1 cellular context compared by ENCODE assay signal in the genomic region with DNA sequence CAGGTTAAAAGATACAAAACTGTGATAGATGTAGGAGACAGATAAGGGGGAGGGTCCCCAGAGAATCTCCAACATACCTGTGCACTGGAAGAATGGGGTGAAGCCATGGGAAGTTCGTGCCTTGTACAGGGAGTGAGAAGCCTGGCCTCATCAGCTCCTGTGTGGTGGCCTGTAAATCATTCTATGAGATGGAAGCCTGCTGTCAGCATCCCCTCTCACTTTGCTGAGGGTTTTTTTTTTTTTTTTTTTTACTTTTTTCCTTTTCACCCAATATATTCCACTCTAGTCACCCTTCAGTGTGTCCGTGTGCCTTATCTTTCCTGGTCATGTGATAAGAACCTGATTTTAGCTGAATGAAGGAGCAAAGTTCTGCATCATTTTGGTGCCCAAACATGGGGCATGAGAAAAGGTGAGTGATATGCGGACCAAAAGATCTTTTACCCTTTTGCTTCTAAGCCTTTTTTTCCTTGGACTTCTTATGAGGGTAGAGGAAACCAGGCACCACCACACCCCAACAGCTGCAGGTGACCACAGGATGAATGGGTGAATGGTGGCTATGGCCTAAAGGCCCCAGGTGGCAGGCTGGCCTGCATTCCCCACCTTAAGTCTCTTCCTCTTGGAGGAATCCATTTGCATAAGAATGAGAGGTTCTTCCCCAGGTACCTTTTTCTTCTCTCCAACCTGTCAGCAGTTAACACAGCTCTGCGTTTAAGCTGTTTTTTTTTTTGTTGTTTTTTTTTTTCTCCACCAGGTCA.
TF ChIP-seq lines count a peak whose summit lies in the region.

No MANE protein-coding gene starts in this region.

TF ChIP-seq in H1, 55 proteins besides CTCF, POLR2A, EP300 and RAD21 (continued from another document):
- TF ChIP-seq, protein P1, sequence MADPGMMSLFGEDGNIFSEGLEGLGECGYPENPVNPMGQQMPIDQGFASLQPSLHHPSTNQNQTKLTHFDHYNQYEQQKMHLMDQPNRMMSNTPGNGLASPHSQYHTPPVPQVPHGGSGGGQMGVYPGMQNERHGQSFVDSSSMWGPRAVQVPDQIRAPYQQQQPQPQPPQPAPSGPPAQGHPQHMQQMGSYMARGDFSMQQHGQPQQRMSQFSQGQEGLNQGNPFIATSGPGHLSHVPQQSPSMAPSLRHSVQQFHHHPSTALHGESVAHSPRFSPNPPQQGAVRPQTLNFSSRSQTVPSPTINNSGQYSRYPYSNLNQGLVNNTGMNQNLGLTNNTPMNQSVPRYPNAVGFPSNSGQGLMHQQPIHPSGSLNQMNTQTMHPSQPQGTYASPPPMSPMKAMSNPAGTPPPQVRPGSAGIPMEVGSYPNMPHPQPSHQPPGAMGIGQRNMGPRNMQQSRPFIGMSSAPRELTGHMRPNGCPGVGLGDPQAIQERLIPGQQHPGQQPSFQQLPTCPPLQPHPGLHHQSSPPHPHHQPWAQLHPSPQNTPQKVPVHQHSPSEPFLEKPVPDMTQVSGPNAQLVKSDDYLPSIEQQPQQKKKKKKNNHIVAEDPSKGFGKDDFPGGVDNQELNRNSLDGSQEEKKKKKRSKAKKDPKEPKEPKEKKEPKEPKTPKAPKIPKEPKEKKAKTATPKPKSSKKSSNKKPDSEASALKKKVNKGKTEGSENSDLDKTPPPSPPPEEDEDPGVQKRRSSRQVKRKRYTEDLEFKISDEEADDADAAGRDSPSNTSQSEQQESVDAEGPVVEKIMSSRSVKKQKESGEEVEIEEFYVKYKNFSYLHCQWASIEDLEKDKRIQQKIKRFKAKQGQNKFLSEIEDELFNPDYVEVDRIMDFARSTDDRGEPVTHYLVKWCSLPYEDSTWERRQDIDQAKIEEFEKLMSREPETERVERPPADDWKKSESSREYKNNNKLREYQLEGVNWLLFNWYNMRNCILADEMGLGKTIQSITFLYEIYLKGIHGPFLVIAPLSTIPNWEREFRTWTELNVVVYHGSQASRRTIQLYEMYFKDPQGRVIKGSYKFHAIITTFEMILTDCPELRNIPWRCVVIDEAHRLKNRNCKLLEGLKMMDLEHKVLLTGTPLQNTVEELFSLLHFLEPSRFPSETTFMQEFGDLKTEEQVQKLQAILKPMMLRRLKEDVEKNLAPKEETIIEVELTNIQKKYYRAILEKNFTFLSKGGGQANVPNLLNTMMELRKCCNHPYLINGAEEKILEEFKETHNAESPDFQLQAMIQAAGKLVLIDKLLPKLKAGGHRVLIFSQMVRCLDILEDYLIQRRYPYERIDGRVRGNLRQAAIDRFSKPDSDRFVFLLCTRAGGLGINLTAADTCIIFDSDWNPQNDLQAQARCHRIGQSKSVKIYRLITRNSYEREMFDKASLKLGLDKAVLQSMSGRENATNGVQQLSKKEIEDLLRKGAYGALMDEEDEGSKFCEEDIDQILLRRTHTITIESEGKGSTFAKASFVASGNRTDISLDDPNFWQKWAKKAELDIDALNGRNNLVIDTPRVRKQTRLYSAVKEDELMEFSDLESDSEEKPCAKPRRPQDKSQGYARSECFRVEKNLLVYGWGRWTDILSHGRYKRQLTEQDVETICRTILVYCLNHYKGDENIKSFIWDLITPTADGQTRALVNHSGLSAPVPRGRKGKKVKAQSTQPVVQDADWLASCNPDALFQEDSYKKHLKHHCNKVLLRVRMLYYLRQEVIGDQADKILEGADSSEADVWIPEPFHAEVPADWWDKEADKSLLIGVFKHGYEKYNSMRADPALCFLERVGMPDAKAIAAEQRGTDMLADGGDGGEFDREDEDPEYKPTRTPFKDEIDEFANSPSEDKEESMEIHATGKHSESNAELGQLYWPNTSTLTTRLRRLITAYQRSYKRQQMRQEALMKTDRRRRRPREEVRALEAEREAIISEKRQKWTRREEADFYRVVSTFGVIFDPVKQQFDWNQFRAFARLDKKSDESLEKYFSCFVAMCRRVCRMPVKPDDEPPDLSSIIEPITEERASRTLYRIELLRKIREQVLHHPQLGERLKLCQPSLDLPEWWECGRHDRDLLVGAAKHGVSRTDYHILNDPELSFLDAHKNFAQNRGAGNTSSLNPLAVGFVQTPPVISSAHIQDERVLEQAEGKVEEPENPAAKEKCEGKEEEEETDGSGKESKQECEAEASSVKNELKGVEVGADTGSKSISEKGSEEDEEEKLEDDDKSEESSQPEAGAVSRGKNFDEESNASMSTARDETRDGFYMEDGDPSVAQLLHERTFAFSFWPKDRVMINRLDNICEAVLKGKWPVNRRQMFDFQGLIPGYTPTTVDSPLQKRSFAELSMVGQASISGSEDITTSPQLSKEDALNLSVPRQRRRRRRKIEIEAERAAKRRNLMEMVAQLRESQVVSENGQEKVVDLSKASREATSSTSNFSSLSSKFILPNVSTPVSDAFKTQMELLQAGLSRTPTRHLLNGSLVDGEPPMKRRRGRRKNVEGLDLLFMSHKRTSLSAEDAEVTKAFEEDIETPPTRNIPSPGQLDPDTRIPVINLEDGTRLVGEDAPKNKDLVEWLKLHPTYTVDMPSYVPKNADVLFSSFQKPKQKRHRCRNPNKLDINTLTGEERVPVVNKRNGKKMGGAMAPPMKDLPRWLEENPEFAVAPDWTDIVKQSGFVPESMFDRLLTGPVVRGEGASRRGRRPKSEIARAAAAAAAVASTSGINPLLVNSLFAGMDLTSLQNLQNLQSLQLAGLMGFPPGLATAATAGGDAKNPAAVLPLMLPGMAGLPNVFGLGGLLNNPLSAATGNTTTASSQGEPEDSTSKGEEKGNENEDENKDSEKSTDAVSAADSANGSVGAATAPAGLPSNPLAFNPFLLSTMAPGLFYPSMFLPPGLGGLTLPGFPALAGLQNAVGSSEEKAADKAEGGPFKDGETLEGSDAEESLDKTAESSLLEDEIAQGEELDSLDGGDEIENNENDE (IDR thresholded peaks at IDR 0.05; ENCODE audit: insufficient replicate concordance, low read length) = peak; percentile 32
- TF ChIP-seq ASH2L (IDR thresholded peaks at IDR 0.05; ENCODE audit: low read length) = peak; percentile 28
- peak; percentile 77 for TF ChIP-seq POU5F1 (IDR thresholded peaks at IDR 0.05; ENCODE audit: low read depth, low read length)
- TF ChIP-seq TCF12 (IDR thresholded peaks at IDR 0.05; ENCODE audit: low read depth, low read length) = peak; percentile 79
- peak; percentile 27; the same call in 1 of the 2 replicates for TF ChIP-seq YY1 (IDR thresholded peaks at IDR 0.05; ENCODE audit: low read depth, low read length)
- TF ChIP-seq KDM1A (IDR thresholded peaks at IDR 0.05; ENCODE audit: borderline replicate concordance, low read length) = peak; percentile 60; the same call in 1 of the 2 replicates
- no peak for TF ChIP-seq RNF2 (IDR thresholded peaks at IDR 0.05; ENCODE audit: borderline replicate concordance, low read depth, low read length, missing control alignments, poor library complexity, severe bottlenecking)
- TF ChIP-seq TEAD4 (IDR thresholded peaks at IDR 0.05; ENCODE audit: low read depth, low read length) = peak; percentile 73
TF ChIP-seq in H1: peak in this region for 8.
